Comparison of ENCODE assay signal across 24 cellular contexts in genomic region chr2:104746299-104746698, GRCh38.
"Had no signal": no experiment of that assay in that cellular context is flagged by ENCODE, and none has a peak within 500 bp of the region (broad histone marks: within the 10 kb centered on the region; RNA-seq: fewer than 3 reads in every experiment).

No MANE protein-coding gene starts in this region.

- H3K9me3 ChIP-seq: lower lobe of right lung, neutrophil, prostate gland, right atrium auricular region, sigmoid colon, stomach, thyroid gland had no signal

- FAIRE-seq: frontal cortex, islet of Langerhans had no signal

- H3K27ac ChIP-seq: coronary artery, lower lobe of right lung, neutrophil, prostate gland, right atrium auricular region, sigmoid colon, stomach, thyroid gland had no signal

- H3K27me3 Mint-ChIP-seq: effector memory CD8-positive, alpha-beta T cell had no signal

- H3K4me1 ChIP-seq: lower lobe of right lung, prostate gland, right atrium auricular region, sigmoid colon, stomach, thyroid gland had no signal

- H3K27me3 ChIP-seq: neutrophil, right atrium auricular region, thyroid gland had no signal

- H3K36me3 ChIP-seq: lower lobe of right lung, neutrophil, prostate gland, right atrium auricular region, sigmoid colon, stomach, thyroid gland had no signal

- H3K4me3 ChIP-seq: coronary artery, lower lobe of right lung, prostate gland, right atrium auricular region, sigmoid colon, stomach, thyroid gland had no signal

- DNase-seq: central memory CD4-positive, alpha-beta T cell; dermis blood vessel endothelial cell; effector memory CD8-positive, alpha-beta T cell; hypothalamus; kidney glomerular epithelial cell; left colon; left ventricle myocardium superior; lower lobe of right lung; naive thymus-derived CD8-positive, alpha-beta T cell; sigmoid colon; stimulated activated CD4-positive, alpha-beta T cell treated with anti-CD3 and anti-CD28 coated beads, Interleukin-2, amount 100 ng/mL, for 24 hours; stimulated activated CD4-positive, alpha-beta T cell treated with anti-CD3 and anti-CD28 coated beads, Interleukin-4, amount 100 ng/mL, for 24 hours; stimulated activated naive CD4-positive, alpha-beta T cell treated with Interleukin-2 at 50 U/mL for 16 hours; stomach; thyroid gland; trophoblast cell had no signal

- H3K36me3 Mint-ChIP-seq: naive thymus-derived CD8-positive, alpha-beta T cell; stimulated activated effector memory CD8-positive, alpha-beta T cell treated with anti-CD3 and anti-CD28 coated beads, Interleukin-12 subunit alpha, Interleukin-12 subunit beta, amount 100 ng/mL, for 72 hours had no signal

- ATAC-seq: effector memory CD8-positive, alpha-beta T cell; left colon; left ventricle myocardium superior; lower lobe of right lung; naive thymus-derived CD8-positive, alpha-beta T cell; stimulated activated effector memory CD8-positive, alpha-beta T cell treated with anti-CD3 and anti-CD28 coated beads, Interleukin-12 subunit alpha, Interleukin-12 subunit beta, amount 100 ng/mL, for 72 hours had no signal

- H3K4me1 Mint-ChIP-seq: naive thymus-derived CD8-positive, alpha-beta T cell; stimulated activated effector memory CD8-positive, alpha-beta T cell treated with anti-CD3 and anti-CD28 coated beads, Interleukin-12 subunit alpha, Interleukin-12 subunit beta, amount 100 ng/mL, for 72 hours had no signal

- H3K4me3 Mint-ChIP-seq: effector memory CD8-positive, alpha-beta T cell; naive thymus-derived CD8-positive, alpha-beta T cell; nephron progenitor cell; stimulated activated effector memory CD8-positive, alpha-beta T cell treated with anti-CD3 and anti-CD28 coated beads, Interleukin-12 subunit alpha, Interleukin-12 subunit beta, amount 100 ng/mL, for 72 hours had no signal

- H3K9me3 Mint-ChIP-seq: naive thymus-derived CD8-positive, alpha-beta T cell; nephron progenitor cell; stimulated activated effector memory CD8-positive, alpha-beta T cell treated with anti-CD3 and anti-CD28 coated beads, Interleukin-12 subunit alpha, Interleukin-12 subunit beta, amount 100 ng/mL, for 72 hours had no signal

- H3K27ac Mint-ChIP-seq: effector memory CD8-positive, alpha-beta T cell; stimulated activated effector memory CD8-positive, alpha-beta T cell treated with anti-CD3 and anti-CD28 coated beads, Interleukin-12 subunit alpha, Interleukin-12 subunit beta, amount 100 ng/mL, for 72 hours had no signal
